ENCODE assay signal across 1 cellular context in genomic region chr22:23099525-23099792, GRCh38.
TF ChIP-seq lines count a peak whose summit lies in the region.

No MANE protein-coding gene starts in this region.

TF ChIP-seq in K562, 482 proteins besides CTCF, POLR2A, EP300 and RAD21 (continues in another document):
- TF ChIP-seq ZEB2 (IDR thresholded peaks at IDR 0.05) (no peak), RUNX1 (IDR thresholded peaks at IDR 0.05; ENCODE audit: low read depth) (no peak), ZNF584 (CRISPR knock-in tag; IDR thresholded peaks at IDR 0.05; ENCODE audit: low read depth) (no peak), CHD7 (IDR thresholded peaks at IDR 0.05; ENCODE audit: low read depth, low read length) (no peak), NFIX (CRISPR knock-in tag; IDR thresholded peaks at IDR 0.05; ENCODE audit: low read depth) (no peak), BHLHE40 (IDR thresholded peaks at IDR 0.05; ENCODE audit: low read length) (no peak), ZBTB40 (IDR thresholded peaks at IDR 0.05) (no peak), ZBTB40 (CRISPR knock-in tag; IDR thresholded peaks at IDR 0.05) (0 out of 2 replicates have a peak, but pooled peaks have one; percentile 3), ADNP (tag; IDR thresholded peaks at IDR 0.05) (no peak), POLR3G (IDR thresholded peaks at IDR 0.05; ENCODE audit: extremely low read depth, insufficient read length, insufficient replicate concordance) (no peak), ASH1L (IDR thresholded peaks at IDR 0.05; ENCODE audit: borderline replicate concordance, low read depth, partially characterized antibody) (no peak), RCOR1 (IDR thresholded peaks at IDR 0.05; ENCODE audit: borderline replicate concordance in 1 of 2, low read depth in 2 of 2, low read length in 2 of 2) (0 out of 4 replicates have a peak, but pooled peaks of 1 of the 2 experiments have one; percentile 2), L3MBTL2 (IDR thresholded peaks at IDR 0.05) (no peak), POLR2H (tag; IDR thresholded peaks at IDR 0.05; ENCODE audit: low read depth) (no peak), MXD1 (CRISPR knock-in tag; IDR thresholded peaks at IDR 0.05; ENCODE audit: borderline replicate concordance, poor library complexity, severe bottlenecking) (no peak), ARNT (IDR thresholded peaks at IDR 0.05) (no peak), LARP7 (IDR thresholded peaks at IDR 0.05) (no peak), STAT6 (CRISPR knock-in tag; IDR thresholded peaks at IDR 0.05) (0 out of 2 replicates have a peak, but pooled peaks have one; percentile 17), STAT5A (IDR thresholded peaks at IDR 0.05; ENCODE audit: borderline replicate concordance, low read length) (no peak), CREB3L1 (IDR thresholded peaks at IDR 0.05; ENCODE audit: borderline replicate concordance, low read depth) (no peak), PRMT5 (CRISPR knock-in tag; IDR thresholded peaks at IDR 0.05) (peak; percentile 4; the same call in 1 of the 2 replicates), POLR3A (IDR thresholded peaks at IDR 0.05; ENCODE audit: borderline replicate concordance, extremely low read depth, insufficient read depth, insufficient read length) (no peak)
- TF ChIP-seq, protein P1, sequence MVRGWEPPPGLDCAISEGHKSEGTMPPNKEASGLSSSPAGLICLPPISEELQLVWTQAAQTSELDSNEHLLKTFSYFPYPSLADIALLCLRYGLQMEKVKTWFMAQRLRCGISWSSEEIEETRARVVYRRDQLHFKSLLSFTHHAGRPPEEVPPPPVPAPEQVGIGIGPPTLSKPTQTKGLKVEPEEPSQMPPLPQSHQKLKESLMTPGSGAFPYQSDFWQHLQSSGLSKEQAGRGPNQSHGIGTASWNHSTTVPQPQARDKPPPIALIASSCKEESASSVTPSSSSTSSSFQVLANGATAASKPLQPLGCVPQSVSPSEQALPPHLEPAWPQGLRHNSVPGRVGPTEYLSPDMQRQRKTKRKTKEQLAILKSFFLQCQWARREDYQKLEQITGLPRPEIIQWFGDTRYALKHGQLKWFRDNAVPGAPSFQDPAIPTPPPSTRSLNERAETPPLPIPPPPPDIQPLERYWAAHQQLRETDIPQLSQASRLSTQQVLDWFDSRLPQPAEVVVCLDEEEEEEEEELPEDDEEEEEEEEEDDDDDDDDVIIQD (CRISPR knock-in tag; IDR thresholded peaks at IDR 0.05), result no peak
